ENCODE assay signal across 8 cellular contexts in genomic region chr4:82721819-82722423, GRCh38.
DNase-seq lines count a peak whose midpoint lies in the region; ATAC-seq and TF ChIP-seq lines count a peak whose summit lies in the region.

No MANE protein-coding gene starts in this region.

- intact Hi-C loops in lower leg skin (cut with DNase I; ENCODE audit: low total_unique reads) = no loop called here

- in situ Hi-C loops in GM13977 (cut with MboI; ENCODE audit: low pct_unique_long_range_greater_than_20kb, low sequenced_read_pairs, unreplicated experiment) = no loop called here

- no peaks in the 10 kb centered on the region for H4K20me1 ChIP-seq in KMS-11 (ENCODE audit: insufficient read depth)

- H3K79me2 ChIP-seq in KMS-11 (ENCODE audit: insufficient read depth, low read depth) = no peaks in the 10 kb centered on the region

- 43 to 47% methylated on average over 2 of the region's 2 CpGs for WGBS in lower leg skin, 2 donors

- H3K4me3 ChIP-seq in BE2C (ENCODE audit: low read depth, low read length) (no peak overlapping the region), KMS-11 (IDR thresholded peaks at IDR 0.05; ENCODE audit: insufficient read depth, low read depth, low read length) (no peak overlapping the region), WERI-Rb-1 (ENCODE audit: low read depth, low read length) (no peak overlapping the region), lower leg skin (ENCODE audit: low read depth, poor library complexity, severe bottlenecking) (no peak overlapping the region)

- no peak overlapping the region for H3K27ac Mint-ChIP-seq in glutamatergic neuron (ENCODE audit: unreplicated experiment)
- no peak overlapping the region for H3K27ac Mint-ChIP-seq in stimulated activated naive CD8-positive, alpha-beta T cell treated with anti-CD3 and anti-CD28 coated beads, Interleukin-15, amount 100 ng/mL, for 72 hours

- H3K27me3 ChIP-seq in BE2C (no peaks in the 10 kb centered on the region), KMS-11 (ENCODE audit: insufficient read depth, low read depth) (no peaks in the 10 kb centered on the region), WERI-Rb-1 (ENCODE audit: insufficient read depth, low read depth, severe bottlenecking) (no peaks in the 10 kb centered on the region)

- H3K27me3 Mint-ChIP-seq in glutamatergic neuron (ENCODE audit: unreplicated experiment) = no peaks in the 10 kb centered on the region
- no peaks in the 10 kb centered on the region for H3K27me3 Mint-ChIP-seq in stimulated activated naive CD8-positive, alpha-beta T cell treated with anti-CD3 and anti-CD28 coated beads, Interleukin-15, amount 100 ng/mL, for 72 hours

- H3K27ac ChIP-seq in KMS-11 = no peak overlapping the region
- no peak overlapping the region for H3K27ac ChIP-seq in WERI-Rb-1

- H3K4me3 Mint-ChIP-seq in glutamatergic neuron (ENCODE audit: unreplicated experiment) = no peak overlapping the region
- H3K4me3 Mint-ChIP-seq in stimulated activated naive CD8-positive, alpha-beta T cell treated with anti-CD3 and anti-CD28 coated beads, Interleukin-15, amount 100 ng/mL, for 72 hours = no peak overlapping the region

- H3K4me1 ChIP-seq in BE2C (no peaks in the 10 kb centered on the region; the same call in 1 of the 2 replicates), KMS-11 (ENCODE audit: low read depth, poor library complexity, severe bottlenecking) (peaks cover 13% of the 10 kb centered on the region)

- no peaks in the 10 kb centered on the region for H3K4me1 Mint-ChIP-seq in glutamatergic neuron (ENCODE audit: low read depth, unreplicated experiment)
- H3K4me1 Mint-ChIP-seq in stimulated activated naive CD8-positive, alpha-beta T cell treated with anti-CD3 and anti-CD28 coated beads, Interleukin-15, amount 100 ng/mL, for 72 hours = no peaks in the 10 kb centered on the region

- TF ChIP-seq CTCF in BE2C (IDR thresholded peaks at IDR 0.05; ENCODE audit: low read depth, low read length) (peak; percentile 90), GM13977 (IDR thresholded peaks at IDR 0.05; ENCODE audit: extremely low read depth, insufficient read depth, missing control alignments) (peak; percentile 69), KMS-11 (conservative IDR thresholded peaks at IDR 0.05; ENCODE audit: low read depth, low read length) (peak; percentile 68), WERI-Rb-1 (IDR thresholded peaks at IDR 0.05; ENCODE audit: low read depth, low read length) (peak; percentile 56), glutamatergic neuron (IDR thresholded peaks at IDR 0.05; ENCODE audit: partially characterized antibody, unreplicated experiment) (no peak), lower leg skin (IDR thresholded peaks at IDR 0.05) (no peak)

- TF ChIP-seq POLR2A in lower leg skin (IDR thresholded peaks at IDR 0.05) = no peak

- H3K4me2 ChIP-seq in KMS-11 = no peak overlapping the region

- H3K9me3 ChIP-seq in BE2C (no peaks in the 10 kb centered on the region), WERI-Rb-1 (ENCODE audit: severe bottlenecking) (no peaks in the 10 kb centered on the region)

- H3K36me3 ChIP-seq in BE2C = no peaks in the 10 kb centered on the region
- no peaks in the 10 kb centered on the region for H3K36me3 ChIP-seq in KMS-11 (ENCODE audit: insufficient read depth)
- H3K36me3 ChIP-seq in WERI-Rb-1 = no peaks in the 10 kb centered on the region

- DNase-seq in BE2C = peak; percentile 67
- DNase-seq in GM13977 (ENCODE audit: low spot score) = no peak
- peak; percentile 42 for DNase-seq in WERI-Rb-1
- peak; percentile 27 for DNase-seq in glutamatergic neuron
- peak; percentile 20 to 34 for DNase-seq in stimulated activated naive CD8-positive, alpha-beta T cell treated with anti-CD3 and anti-CD28 coated beads, Interleukin-15, amount 100 ng/mL, for 72 hours
- no peak for DNase-seq in lower leg skin (ENCODE audit: low spot score in 2 of 2)

- ATAC-seq in stimulated activated naive CD8-positive, alpha-beta T cell treated with anti-CD3 and anti-CD28 coated beads, Interleukin-15, amount 100 ng/mL, for 72 hours = peak; percentile 92
- no peak for ATAC-seq in GM18873 (IDR thresholded peaks at IDR 0.05; ENCODE audit: low FRiP score, unreplicated experiment)

- no peaks in the 10 kb centered on the region for H3K36me3 Mint-ChIP-seq in glutamatergic neuron (ENCODE audit: unreplicated experiment)

- H3K9me3 Mint-ChIP-seq in glutamatergic neuron (ENCODE audit: unreplicated experiment) = peaks cover 2% of the 10 kb centered on the region
- no peaks in the 10 kb centered on the region for H3K9me3 Mint-ChIP-seq in stimulated activated naive CD8-positive, alpha-beta T cell treated with anti-CD3 and anti-CD28 coated beads, Interleukin-15, amount 100 ng/mL, for 72 hours

- no peak overlapping the region for H2AFZ ChIP-seq in KMS-11 (ENCODE audit: low read depth)

- no peak overlapping the region for H3K9ac ChIP-seq in KMS-11

Comparison
In these comparisons a context has a peak if more than half of its experiments do, and no peak if none do; other contexts are left out.
1. DNase-seq: peak in BE2C (single experiment), WERI-Rb-1 (single experiment), glutamatergic neuron (single experiment) and stimulated activated naive CD8-positive, alpha-beta T cell treated with anti-CD3 and anti-CD28 coated beads, Interleukin-15, amount 100 ng/mL, for 72 hours (2 of 2); none in GM13977 (single experiment) and lower leg skin (0 of 2).
2. CTCF ChIP-seq: peak in BE2C (single experiment), GM13977 (single experiment), KMS-11 (single experiment) and WERI-Rb-1 (single experiment); none in glutamatergic neuron (single experiment) and lower leg skin (0 of 3).